Comparison of ENCODE assay signal across 14 cellular contexts in genomic region chr11:126229782-126230540, GRCh38.
"Had no signal": no experiment of that assay in that cellular context is flagged by ENCODE, and none has a peak within 500 bp of the region (broad histone marks: within the 10 kb centered on the region; RNA-seq: fewer than 3 reads in every experiment).

No MANE protein-coding gene starts in this region.

- H3K27me3 Mint-ChIP-seq: activated CD4-positive, alpha-beta T cell treated with anti-CD3 and anti-CD28 coated beads, Interleukin-2, amount 10 ng/mL, durations not matched to agents 7 days and 5 days; activated naive CD4-positive, alpha-beta T cell treated with anti-CD3 and anti-CD28 coated beads, Interleukin-2, amount 50 U/mL, for 24 hours had no signal

- H3K4me3 ChIP-seq: esophagus squamous epithelium, psoas muscle, vagina had no signal

- H3K4me3 Mint-ChIP-seq: activated CD4-positive, alpha-beta T cell treated with anti-CD3 and anti-CD28 coated beads, Interleukin-2, amount 10 ng/mL, durations not matched to agents 7 days and 5 days; activated naive CD4-positive, alpha-beta T cell treated with anti-CD3 and anti-CD28 coated beads, Interleukin-2, amount 50 U/mL, for 24 hours; immature natural killer cell; nephron had no signal

- H3K27me3 ChIP-seq: brain microvascular endothelial cell, esophagus squamous epithelium, vagina had no signal

- H3K9me3 ChIP-seq: esophagus squamous epithelium, psoas muscle, vagina had no signal

- H3K27ac Mint-ChIP-seq: immature natural killer cell had no signal

- H3K36me3 ChIP-seq: brain microvascular endothelial cell, vagina had no signal

- H3K9me3 Mint-ChIP-seq: activated naive CD4-positive, alpha-beta T cell treated with anti-CD3 and anti-CD28 coated beads, Interleukin-2, amount 50 U/mL, for 24 hours; immature natural killer cell had no signal

- H3K4me1 ChIP-seq: esophagus squamous epithelium, vagina had no signal

- DNase-seq: activated CD4-positive, alpha-beta T cell treated with anti-CD3 and anti-CD28 coated beads, Interleukin-2, amount 10 ng/mL, durations not matched to agents 7 days and 5 days; activated CD4-positive, CD25-positive, alpha-beta regulatory T cell; activated T-cell treated with anti-CD3 and anti-CD28 coated beads for 4 hours; brain microvascular endothelial cell; esophagus squamous epithelium; glutamatergic neuron; immature natural killer cell; left cardiac atrium; psoas muscle; stimulated activated CD4-positive, alpha-beta T cell treated with anti-CD3 and anti-CD28 coated beads, Interleukin-2, amount 100 ng/mL, for 48 hours; T-helper 2 cell had no signal

- ATAC-seq: left cardiac atrium, psoas muscle had no signal

- H3K4me1 Mint-ChIP-seq: activated CD4-positive, alpha-beta T cell treated with anti-CD3 and anti-CD28 coated beads, Interleukin-2, amount 10 ng/mL, durations not matched to agents 7 days and 5 days; activated naive CD4-positive, alpha-beta T cell treated with anti-CD3 and anti-CD28 coated beads, Interleukin-2, amount 50 U/mL, for 24 hours; immature natural killer cell had no signal

- H3K27ac ChIP-seq: brain microvascular endothelial cell, esophagus squamous epithelium, psoas muscle, vagina had no signal
